29 cellular contexts compared by ENCODE assay signal in the genomic region with DNA sequence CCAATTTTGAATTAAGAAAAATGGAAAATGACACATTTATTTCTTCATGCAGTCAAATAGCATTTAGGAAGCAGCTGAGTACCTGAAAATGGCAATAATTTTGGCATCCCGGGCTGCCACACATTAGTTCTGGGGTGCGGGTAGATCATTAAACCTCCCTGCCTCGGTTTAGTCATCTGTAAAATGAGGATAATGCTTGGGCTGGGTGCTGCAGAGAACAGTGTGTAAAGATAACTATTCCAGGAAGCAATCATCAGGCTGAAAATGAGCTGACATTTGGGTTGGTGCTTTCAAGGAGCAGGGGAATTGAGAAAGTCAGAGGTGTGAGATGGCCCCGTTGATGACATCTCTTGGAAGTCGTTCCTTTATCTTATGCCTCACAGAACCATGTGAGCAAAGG.
"Had no signal": no experiment of that assay in that cellular context is flagged by ENCODE, and none has a peak within 500 bp of the region (broad histone marks: within the 10 kb centered on the region; RNA-seq: fewer than 3 reads in every experiment).

No MANE protein-coding gene starts in this region.

- H3K79me2 ChIP-seq: parathyroid adenoma had no signal

- H3K4me1 ChIP-seq: parathyroid adenoma, right lobe of liver, sigmoid colon, suprapubic skin, testis, transverse colon, upper lobe of right lung, uterus had no signal

- ATAC-seq: natural killer cell; psoas muscle; right cardiac atrium; right lobe of liver; stimulated activated memory B cell treated with anti-CD40 and anti-IgM and Interleukin-4, amounts not matched to agents 10 μg/mL and 1 μg/mL and 100 μg/mL, for 72 hours; stimulated activated naive CD8-positive, alpha-beta T cell treated with anti-CD3 and anti-CD28 coated beads, Interleukin-15, amount 100 ng/mL, for 72 hours; stimulated activated naive CD8-positive, alpha-beta T cell treated with anti-CD3 and anti-CD28 coated beads, Interleukin-15, Interleukin-2, amounts not matched to agents 100 U/mL and 50 U/mL, for 24 hours; upper lobe of right lung had no signal

- H3K27me3 Mint-ChIP-seq: progenitor cell of endocrine pancreas; stimulated activated memory B cell treated with anti-CD40 and anti-IgM and Interleukin-4, amounts not matched to agents 10 μg/mL and 1 μg/mL and 100 μg/mL, for 72 hours; stimulated activated naive CD8-positive, alpha-beta T cell treated with anti-CD3 and anti-CD28 coated beads, Interleukin-15, amount 100 ng/mL, for 72 hours had no signal

- H3K4me3 Mint-ChIP-seq: natural killer cell; nephron; neural progenitor cell; stimulated activated memory B cell treated with anti-CD40 and anti-IgM and Interleukin-4, amounts not matched to agents 10 μg/mL and 1 μg/mL and 100 μg/mL, for 72 hours; stimulated activated naive CD8-positive, alpha-beta T cell treated with anti-CD3 and anti-CD28 coated beads, Interleukin-15, amount 100 ng/mL, for 72 hours; type B pancreatic cell had no signal

- FAIRE-seq: small intestine had no signal

- H3K27me3 ChIP-seq: neural progenitor cell, ovary, right lobe of liver, sigmoid colon, suprapubic skin, testis, tibial artery, transverse colon, upper lobe of right lung, uterus had no signal

- H3K27ac Mint-ChIP-seq: natural killer cell; nephron; neural progenitor cell; progenitor cell of endocrine pancreas; stimulated activated memory B cell treated with anti-CD40 and anti-IgM and Interleukin-4, amounts not matched to agents 10 μg/mL and 1 μg/mL and 100 μg/mL, for 72 hours; stimulated activated naive CD8-positive, alpha-beta T cell treated with anti-CD3 and anti-CD28 coated beads, Interleukin-15, amount 100 ng/mL, for 72 hours; type B pancreatic cell had no signal

- H3K27ac ChIP-seq: neural progenitor cell, ovary, parathyroid adenoma, psoas muscle, right lobe of liver, sigmoid colon, suprapubic skin, testis, tibial artery, transverse colon, upper lobe of right lung, uterus had no signal

- H3K9me3 Mint-ChIP-seq: nephron; neural progenitor cell; stimulated activated memory B cell treated with anti-CD40 and anti-IgM and Interleukin-4, amounts not matched to agents 10 μg/mL and 1 μg/mL and 100 μg/mL, for 72 hours; stimulated activated naive CD8-positive, alpha-beta T cell treated with anti-CD3 and anti-CD28 coated beads, Interleukin-15, amount 100 ng/mL, for 72 hours; type B pancreatic cell had no signal

- H3K4me2 ChIP-seq: neural progenitor cell had no signal

- H3K36me3 Mint-ChIP-seq: natural killer cell; neural progenitor cell; stimulated activated memory B cell treated with anti-CD40 and anti-IgM and Interleukin-4, amounts not matched to agents 10 μg/mL and 1 μg/mL and 100 μg/mL, for 72 hours; type B pancreatic cell had no signal

- H3K9me3 ChIP-seq: ovary, psoas muscle, right lobe of liver, sigmoid colon, suprapubic skin, testis, tibial artery, transverse colon, upper lobe of right lung, uterus had no signal

- H3K4me3 ChIP-seq: neural progenitor cell, ovary, psoas muscle, right lobe of liver, sigmoid colon, suprapubic skin, testis, tibial artery, transverse colon, upper lobe of right lung, uterus had no signal

- DNase-seq: natural killer cell; occipital lobe; ovary; posterior cingulate gyrus; psoas muscle; right cardiac atrium; right lobe of liver; sigmoid colon; small intestine; stimulated activated CD4-positive, alpha-beta T cell treated with anti-CD3 and anti-CD28 coated beads, Interleukin-15, amount 100 ng/mL, for 24 hours; stimulated activated CD4-positive, alpha-beta T cell treated with anti-CD3 and anti-CD28 coated beads, Interleukin-2, amount 100 ng/mL, for 24 hours; stimulated activated CD4-positive, alpha-beta T cell treated with anti-CD3 and anti-CD28 coated beads, Interleukin-2, amount 100 ng/mL, for 48 hours; stimulated activated CD4-positive, alpha-beta T cell treated with anti-CD3 and anti-CD28 coated beads, Interleukin-4, amount 100 ng/mL, for 24 hours; stimulated activated naive CD4-positive, alpha-beta T cell; stimulated activated naive CD8-positive, alpha-beta T cell treated with anti-CD3 and anti-CD28 coated beads, Interleukin-15, amount 100 ng/mL, for 72 hours; stimulated activated naive CD8-positive, alpha-beta T cell treated with anti-CD3 and anti-CD28 coated beads, Interleukin-15, Interleukin-2, amounts not matched to agents 100 U/mL and 50 U/mL, for 24 hours; substantia nigra; testis; tibial artery; transverse colon; upper lobe of right lung; uterus had no signal

- H3K9ac ChIP-seq: neural progenitor cell, parathyroid adenoma had no signal

- H3K4me1 Mint-ChIP-seq: nephron; stimulated activated memory B cell treated with anti-CD40 and anti-IgM and Interleukin-4, amounts not matched to agents 10 μg/mL and 1 μg/mL and 100 μg/mL, for 72 hours; stimulated activated naive CD8-positive, alpha-beta T cell treated with anti-CD3 and anti-CD28 coated beads, Interleukin-15, amount 100 ng/mL, for 72 hours had no signal

- H2AFZ ChIP-seq: neural progenitor cell, parathyroid adenoma had no signal

- H3K36me3 ChIP-seq: neural progenitor cell, ovary, right lobe of liver, sigmoid colon, suprapubic skin, tibial artery, transverse colon, upper lobe of right lung, uterus had no signal
